33 cellular contexts compared by ENCODE assay signal in genomic region chr1:74057719-74058118, GRCh38.
"Had no signal": no experiment of that assay in that cellular context is flagged by ENCODE, and none has a peak within 500 bp of the region (broad histone marks: within the 10 kb centered on the region; RNA-seq: fewer than 3 reads in every experiment).

No MANE protein-coding gene starts in this region.

- FAIRE-seq: astrocyte, bronchial epithelial cell had no signal

- H3K36me3 ChIP-seq: adrenal gland, ascending aorta, brain microvascular endothelial cell, breast epithelium, cardiac muscle cell had no signal

- H3K27me3 ChIP-seq: adrenal gland, ascending aorta, body of pancreas, brain microvascular endothelial cell, breast epithelium had no signal

- H3K4me3 ChIP-seq: adrenal gland, ascending aorta, body of pancreas, breast epithelium, cardiac muscle cell had no signal

- H3K27ac ChIP-seq: adrenal gland, ascending aorta, body of pancreas, brain microvascular endothelial cell, breast epithelium, cardiac muscle cell had no signal

- DNase-seq: activated effector memory CD4-positive, alpha-beta T cell treated with anti-CD3 and anti-CD28 coated beads, Interleukin-2, amount 50 U/mL, for 16 hours; activated effector memory CD4-positive, alpha-beta T cell treated with Interleukin-2 at 50 U/mL for 16 hours; activated gamma-delta T cell; activated gamma-delta T cell treated with Interleukin-2 at 50 U/mL for 16 hours; activated naive CD4-positive, alpha-beta T cell; activated naive CD4-positive, alpha-beta T cell treated with anti-CD3 and anti-CD28 coated beads for 36 hours; activated naive CD4-positive, alpha-beta T cell treated with anti-CD3 and anti-CD28 coated beads, Interleukin-2, amount 10 ng/mL, durations not matched to agents 7 days and 5 days; activated naive CD4-positive, alpha-beta T cell treated with anti-CD3 and anti-CD28 coated beads, Interleukin-2, amount 50 U/mL, for 16 hours; activated naive CD4-positive, alpha-beta T cell treated with Interleukin-2 at 50 U/mL for 16 hours; activated naive CD8-positive, alpha-beta T cell treated with anti-CD3 and anti-CD28 coated beads for 36 hours; activated naive CD8-positive, alpha-beta T cell treated with anti-CD3 and anti-CD28 coated beads, Interleukin-2, amount 10 ng/mL, durations not matched to agents 7 days and 5 days; activated naive CD8-positive, alpha-beta T cell treated with anti-CD3 and anti-CD28 coated beads, Interleukin-2, amount 50 U/mL, for 24 hours; activated T-cell treated with anti-CD3 and anti-CD28 coated beads, Interleukin-2, amount 50 U/mL, for 24 hours; activated T-cell treated with anti-CD3 and anti-CD28 coated beads, Interleukin-2, amount 50 U/mL, for 4 hours; activated T-cell treated with anti-CD3 and anti-CD28 coated beads, Interleukin-2, amount 50 U/mL, for 48 hours; activated T-cell treated with anti-CD3 and anti-CD28 coated beads, Interleukin-2, amount 50 U/mL, for 72 hours; adrenal gland; amniotic stem cell; amygdala; anterior cingulate cortex; aorta; body of pancreas; brain microvascular endothelial cell; caudate nucleus; central memory CD4-positive, alpha-beta T cell; cerebellar nuclear complex had no signal

- H3K4me1 ChIP-seq: adrenal gland, ascending aorta, body of pancreas, breast epithelium had no signal

- H3K9me3 ChIP-seq: adrenal gland, ascending aorta, body of pancreas, breast epithelium had no signal

- ATAC-seq: activated naive CD4-positive, alpha-beta T cell treated with anti-CD3 and anti-CD28 coated beads, Interleukin-2, amount 50 U/mL, for 72 hours; activated naive CD8-positive, alpha-beta T cell treated with anti-CD3 and anti-CD28 coated beads, Interleukin-2, amount 50 U/mL, for 24 hours; activated T-cell treated with anti-CD3 and anti-CD28 coated beads, Interleukin-2, amount 50 U/mL, for 4 hours; activated T-cell treated with anti-CD3 and anti-CD28 coated beads, Interleukin-2, amount 50 U/mL, for 72 hours; activated T-helper 17 cell treated with anti-CD3 and anti-CD28 coated beads, Interleukin-2, amount 50 U/mL, for 72 hours; body of pancreas had no signal
